Comparison of ENCODE assay signal across 2 cellular contexts in the genomic region with DNA sequence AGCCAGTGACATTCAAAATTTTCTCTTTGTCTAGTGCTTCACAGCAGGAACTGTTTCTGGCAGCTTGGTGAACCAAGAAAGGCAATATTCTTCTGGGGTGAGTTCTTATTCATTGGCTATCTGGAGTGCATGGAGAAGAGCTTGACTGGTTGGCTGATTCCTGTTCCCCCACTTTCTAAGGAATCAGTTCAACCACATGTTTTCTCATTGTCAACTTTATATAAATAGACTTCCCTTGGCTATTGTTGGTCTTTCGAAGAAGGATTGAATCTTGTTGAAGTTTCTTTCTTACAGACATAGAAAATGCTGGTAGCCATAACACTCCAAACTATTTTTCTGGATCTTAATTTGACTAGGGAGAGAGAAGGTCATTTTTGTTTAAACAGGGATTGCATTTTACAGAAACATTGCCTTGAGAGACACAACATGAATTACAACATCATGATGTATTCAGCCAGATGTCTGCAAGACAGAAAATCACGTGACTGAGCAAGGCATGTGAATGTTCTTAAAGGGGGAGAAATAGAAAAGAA.
TF ChIP-seq lines count a peak whose summit lies in the region.

No MANE protein-coding gene starts in this region.

TF ChIP-seq in IMR-90, 13 proteins besides CTCF, POLR2A, EP300 and RAD21 (continued from another document):
- peak; percentile 30; the same call in 1 of the 2 replicates for TF ChIP-seq BHLHE40 (IDR thresholded peaks at IDR 0.05; ENCODE audit: low read depth, low read length)

TF ChIP-seq in HEK293T, 16 proteins besides CTCF, POLR2A, EP300 and RAD21 (continued from another document):
- TF ChIP-seq TARDBP (IDR thresholded peaks at IDR 0.05), result no peak
- TF ChIP-seq NFRKB (IDR thresholded peaks at IDR 0.05), result no peak
- no peak for TF ChIP-seq SP1 (IDR thresholded peaks at IDR 0.05)
